In the genomic region with DNA sequence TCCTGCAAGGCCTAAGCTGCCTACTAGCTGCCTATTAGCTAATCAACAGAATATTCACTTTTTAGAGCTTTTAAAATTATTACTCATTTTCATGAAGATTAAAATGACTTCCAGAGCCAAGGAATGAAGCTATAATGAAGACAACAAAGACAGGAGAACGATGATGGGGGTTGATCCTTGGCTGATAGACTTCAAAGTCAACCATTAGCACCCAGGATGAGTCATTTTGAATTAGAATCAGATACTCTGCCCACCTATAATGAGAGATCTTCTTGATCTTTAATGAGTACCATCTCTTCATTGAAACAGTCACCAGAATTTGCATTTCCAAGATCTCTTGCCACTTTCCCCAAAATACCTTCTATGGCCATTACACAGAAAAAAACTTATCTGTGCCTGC, we compare ENCODE assay signal across 1 cellular context.
TF ChIP-seq lines count a peak whose summit lies in the region.

No MANE protein-coding gene starts in this region.

TF ChIP-seq in GM23338, 12 proteins besides CTCF, POLR2A, EP300 and RAD21 (continued from another document):
- TF ChIP-seq EZH2 (IDR thresholded peaks at IDR 0.05; ENCODE audit: low read depth, unreplicated experiment) (no peak), ZNF331 (CRISPR knock-in tag; IDR thresholded peaks at IDR 0.05; ENCODE audit: low read depth) (no peak)
